ENCODE assay signal across 26 cellular contexts in genomic region chr1:204702552-204703270, GRCh38. TPM values are rescaled to one million over a fixed set of nuclear protein-coding genes. Genes with fewer than 3 reads are reported as not detected.
"Had no signal": no experiment of that assay in that cellular context is flagged by ENCODE, and none has a peak within 500 bp of the region (broad histone marks: within the 10 kb centered on the region; RNA-seq: fewer than 3 reads in every experiment).

No MANE protein-coding gene starts in this region.

- H3K4me3 Mint-ChIP-seq: naive thymus-derived CD8-positive, alpha-beta T cell; nephron progenitor cell; stimulated activated effector memory CD8-positive, alpha-beta T cell treated with anti-CD3 and anti-CD28 coated beads, Interleukin-12 subunit alpha, Interleukin-12 subunit beta, amount 100 ng/mL, for 72 hours; type B pancreatic cell had no signal

- H3K9ac ChIP-seq: parathyroid adenoma had no signal

- H3K36me3 ChIP-seq: gastrocnemius medialis, neutrophil, right atrium auricular region, stomach, thyroid gland, uterus had no signal

- DNase-seq: effector CD4-positive, alpha-beta T cell; foreskin fibroblast; gastrocnemius medialis; head of caudate nucleus; mesenchymal stem cell; midbrain; naive thymus-derived CD8-positive, alpha-beta T cell; nephron progenitor cell; stimulated activated CD4-positive, alpha-beta T cell treated with anti-CD3 and anti-CD28 coated beads, Interleukin-2, amount 100 ng/mL, for 24 hours; stimulated activated CD4-positive, alpha-beta T cell treated with anti-CD3 and anti-CD28 coated beads, Interleukin-4, amount 100 ng/mL, for 24 hours; stimulated activated naive CD4-positive, alpha-beta T cell treated with Interleukin-2 at 50 U/mL for 16 hours; stomach; thyroid gland; uterus had no signal

- H3K27me3 Mint-ChIP-seq: naive thymus-derived CD8-positive, alpha-beta T cell had no signal

- H3K27ac ChIP-seq: gastrocnemius medialis, neutrophil, parathyroid adenoma, right atrium auricular region, stomach, thyroid gland, uterus had no signal

- FAIRE-seq: colon, keratinocyte had no signal

- H3K4me3 ChIP-seq: dorsolateral prefrontal cortex, gastrocnemius medialis, right atrium auricular region, stomach, thyroid gland, uterus had no signal

- H3K27ac Mint-ChIP-seq: progenitor cell of endocrine pancreas; stimulated activated effector memory CD8-positive, alpha-beta T cell treated with anti-CD3 and anti-CD28 coated beads, Interleukin-12 subunit alpha, Interleukin-12 subunit beta, amount 100 ng/mL, for 72 hours; type B pancreatic cell had no signal

- H3K9me3 Mint-ChIP-seq: naive thymus-derived CD8-positive, alpha-beta T cell; nephron progenitor cell; stimulated activated effector memory CD8-positive, alpha-beta T cell treated with anti-CD3 and anti-CD28 coated beads, Interleukin-12 subunit alpha, Interleukin-12 subunit beta, amount 100 ng/mL, for 72 hours; type B pancreatic cell had no signal

- H3K9me3 ChIP-seq: gastrocnemius medialis, neutrophil, right atrium auricular region, stomach, thyroid gland, uterus had no signal

- ATAC-seq: gastrocnemius medialis; left lobe of liver; naive thymus-derived CD8-positive, alpha-beta T cell; sciatic nerve; stimulated activated effector memory CD8-positive, alpha-beta T cell treated with anti-CD3 and anti-CD28 coated beads, Interleukin-12 subunit alpha, Interleukin-12 subunit beta, amount 100 ng/mL, for 72 hours had no signal

- H3K27me3 ChIP-seq: dorsolateral prefrontal cortex, gastrocnemius medialis, neutrophil, right atrium auricular region, thyroid gland, uterus had no signal

- H2AFZ ChIP-seq: parathyroid adenoma had no signal

- H3K36me3 Mint-ChIP-seq: naive thymus-derived CD8-positive, alpha-beta T cell; stimulated activated effector memory CD8-positive, alpha-beta T cell treated with anti-CD3 and anti-CD28 coated beads, Interleukin-12 subunit alpha, Interleukin-12 subunit beta, amount 100 ng/mL, for 72 hours; type B pancreatic cell had no signal

- H3K4me1 ChIP-seq: gastrocnemius medialis, parathyroid adenoma, right atrium auricular region, thyroid gland, uterus had no signal

RNA-seq across cellular contexts. Expression of gene LRRN2, which starts 17.2 kb away (rescaled TPM):
- total RNA-seq: glomerular endothelial cell; naive thymus-derived CD8-positive, alpha-beta T cell had no signal
- polyA plus RNA-seq: keratinocyte had no signal
